Comparison of ENCODE assay signal across 20 cellular contexts in the genomic region with DNA sequence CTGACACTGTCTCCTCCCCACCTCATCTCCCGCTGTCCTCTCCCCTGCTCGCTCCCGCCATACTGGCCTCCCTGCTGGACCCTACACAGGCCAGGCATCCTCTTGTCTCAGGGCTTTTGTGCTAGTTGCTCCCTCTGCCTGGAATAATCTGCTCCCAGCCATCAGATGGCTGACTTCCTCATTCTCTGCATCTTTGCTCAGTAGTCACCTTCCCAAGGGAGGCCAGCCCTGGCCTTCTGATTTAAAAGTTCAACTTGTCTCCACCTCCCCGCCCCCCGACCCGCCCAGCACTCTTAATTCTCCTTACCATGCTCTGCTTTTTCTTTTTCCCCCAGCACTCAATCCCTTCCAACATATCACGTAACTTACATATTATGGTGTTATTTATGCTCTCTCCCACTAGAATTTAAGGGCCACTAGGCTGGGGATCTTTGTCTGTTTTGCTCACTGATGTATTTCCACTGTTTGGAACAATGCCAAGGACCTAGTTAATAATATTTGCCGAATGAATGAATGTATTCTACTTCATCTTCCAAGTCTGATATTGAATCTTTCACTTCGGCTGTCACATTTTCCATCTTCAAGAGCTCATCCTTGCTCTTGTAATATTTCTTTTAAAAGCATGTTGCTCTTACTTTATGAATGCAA.
DNase-seq lines count a peak whose midpoint lies in the region; ATAC-seq, FAIRE-seq and TF ChIP-seq lines count a peak whose summit lies in the region.
"Had no signal": no experiment of that assay in that cellular context is flagged by ENCODE, and none has a peak within 500 bp of the region (broad histone marks: within the 10 kb centered on the region; RNA-seq: fewer than 3 reads in every experiment).

No MANE protein-coding gene starts in this region.

- no peaks in the 10 kb centered on the region for H4K20me1 ChIP-seq in K562 (replicated peaks; ENCODE audit: control insufficient read depth, insufficient read depth, low read length)
- H4K20me1 ChIP-seq in neural progenitor cell (ENCODE audit: low read depth), result no peaks in the 10 kb centered on the region
- no peaks in the 10 kb centered on the region for H4K20me1 ChIP-seq in smooth muscle cell (ENCODE audit: low read depth)

- H3K4me1 ChIP-seq in HEK293 (ENCODE audit: control insufficient read depth, insufficient read depth, low read length) (no peaks in the 10 kb centered on the region), K562 (replicated peaks in 1 of 2; ENCODE audit: control insufficient read depth in 2 of 2, insufficient read depth in 2 of 2, low read length in 2 of 2) (no peaks in the 10 kb centered on the region; a peak in 1 of 5 replicates), neural progenitor cell (no peaks in the 10 kb centered on the region), smooth muscle cell (ENCODE audit: low read depth) (no peaks in the 10 kb centered on the region)
- H3K4me1 ChIP-seq: A549, BE2C had no signal

- FAIRE-seq in GM12891 (lab: Jason Lieb, UNC) (no peak), K562 (lab: Jason Lieb, UNC) (no peak)
- FAIRE-seq: A549, D721Med, G401.6, GM12892, H54, HepG2 had no signal

- no peak for TF ChIP-seq POLR2A in GM12891 (IDR thresholded peaks at IDR 0.05; ENCODE audit: low read depth, low read length)
- no peak for TF ChIP-seq POLR2A in K562 (conservative IDR thresholded peaks at IDR 0.05)

- no peak for TF ChIP-seq RAD21 in K562 (CRISPR knock-in tag; conservative IDR thresholded peaks at IDR 0.05 in 1 of 2, IDR thresholded peaks at IDR 0.05 in 1 of 2)

- peaks cover 2% of the 10 kb centered on the region for H3K27me3 Mint-ChIP-seq in neural progenitor cell (ENCODE audit: insufficient read depth, low read depth)
- H3K27me3 Mint-ChIP-seq: CD4-positive, alpha-beta memory T cell had no signal

- H3K9me3 Mint-ChIP-seq in neural progenitor cell, result peaks cover 3% of the 10 kb centered on the region

- no peak for TF ChIP-seq EP300 in K562 (IDR thresholded peaks at IDR 0.05; ENCODE audit: low read length)

- H3K36me3 ChIP-seq in HEK293 (ENCODE audit: control insufficient read depth in 2 of 2, insufficient read depth in 1 of 2, low read length in 2 of 2), result no peaks in the 10 kb centered on the region
- H3K36me3 ChIP-seq in K562 (ENCODE audit: control insufficient read depth, insufficient read depth, low read length), result no peaks in the 10 kb centered on the region
- no peaks in the 10 kb centered on the region for H3K36me3 ChIP-seq in neural progenitor cell
- no peaks in the 10 kb centered on the region for H3K36me3 ChIP-seq in smooth muscle cell (ENCODE audit: low read depth)
- H3K36me3 ChIP-seq: BE2C had no signal

- CTCF ChIA-PET in HEK293 (lab: Yijun Ruan, JAX), result interaction anchor here (0.6 to 1.0 kb wide), 3 partner anchors 9 to 92 kb away, joined by 3 to 4 read pairs (median 3); no protein-coding TSS in a partner anchor
- CTCF ChIA-PET in K562 (lab: Yijun Ruan, JAX; ENCODE audit: low intra/inter-chr PET ratio), result no interaction called here

- intact Hi-C loops in K562 (cut with micrococcal nuclease), result no loop called here

- POLR2A ChIA-PET in HEK293 (lab: Yijun Ruan, JAX) (no interaction called here), K562 (lab: Yijun Ruan, JAX) (no interaction called here)

- H2AFZ ChIP-seq in K562 (ENCODE audit: low read depth, low read length) (no peak overlapping the region), neural progenitor cell (replicated peaks) (no peak overlapping the region), smooth muscle cell (ENCODE audit: low read depth) (no peak overlapping the region)

- BruUV-seq in K562 (replicated peaks; lab: Mats Ljungman, UMichigan), result no TSS peak

- DNase-seq in GM12891 (ENCODE audit: insufficient read length, low spot score) (no peak), K562 (ENCODE audit: extremely low read depth in 1 of 4, low spot score in 3 of 4) (no peak), neural progenitor cell (ENCODE audit: low spot score) (peak; percentile 14), globus pallidus (ENCODE audit: low spot score) (no peak), smooth muscle cell (lab: John Stamatoyannopoulos, UW; ENCODE audit: unreplicated experiment) (no peak)
- DNase-seq: BE2C; CD4-positive, alpha-beta memory T cell; DMS153; DMS79 treated with DMSO at 0.1 percent for 48 hours; EL had no signal

- H3K9ac ChIP-seq in K562 (ENCODE audit: insufficient read depth in 1 of 2, low read depth in 2 of 2, low read length in 2 of 2) (no peak overlapping the region), neural progenitor cell (no peak overlapping the region), smooth muscle cell (ENCODE audit: low read depth) (no peak overlapping the region)

- TF ChIP-seq CTCF in HEK293 (tag by site-specific recombination; IDR thresholded peaks at IDR 0.05) (no peak), K562 (IDR thresholded peaks at IDR 0.05 in 2 of 3, conservative IDR thresholded peaks at IDR 0.05 in 1 of 3; ENCODE audit: insufficient read depth in 2 of 3, low read depth in 1 of 3, low read length in 3 of 3) (no peak), neural progenitor cell (IDR thresholded peaks at IDR 0.05) (no peak), smooth muscle cell (IDR thresholded peaks at IDR 0.05; ENCODE audit: borderline replicate concordance, insufficient read depth, poor library complexity, severe bottlenecking) (no peak)

- H3F3A ChIP-seq in neural progenitor cell (ENCODE audit: low read depth) (no peaks in the 10 kb centered on the region), smooth muscle cell (ENCODE audit: low read depth) (peaks cover 2% of the 10 kb centered on the region)

- in situ Hi-C loops in K562 (cut with MboI), result no loop called here

- H3K9me3 ChIP-seq in HEK293 (ENCODE audit: control insufficient read depth, insufficient read depth, low read depth, low read length) (no peaks in the 10 kb centered on the region), K562 (replicated peaks; ENCODE audit: control insufficient read depth, insufficient read depth, low read depth, low read length) (no peaks in the 10 kb centered on the region), neural progenitor cell (ENCODE audit: low read depth) (no peaks in the 10 kb centered on the region), smooth muscle cell (replicated peaks; ENCODE audit: low read depth) (no peaks in the 10 kb centered on the region)
- H3K9me3 ChIP-seq: A549, BE2C had no signal

- H3K4me3 Mint-ChIP-seq in neural progenitor cell, result no peak overlapping the region
- H3K4me3 Mint-ChIP-seq: CD4-positive, alpha-beta memory T cell had no signal

- H3K27ac Mint-ChIP-seq in neural progenitor cell, result no peak overlapping the region
- H3K27ac Mint-ChIP-seq: CD4-positive, alpha-beta memory T cell had no signal

- H3K4me3 ChIP-seq in HEK293 (ENCODE audit: low read depth, low read length), result no peak overlapping the region
- no peak overlapping the region for H3K4me3 ChIP-seq in K562
- no peak overlapping the region for H3K4me3 ChIP-seq in neural progenitor cell
- H3K4me3 ChIP-seq in smooth muscle cell, result no peak overlapping the region
- H3K4me3 ChIP-seq: A549 had no signal

- H3K9me1 ChIP-seq in K562 (ENCODE audit: control insufficient read depth, insufficient read depth, low read length), result no peaks in the 10 kb centered on the region

- H3K4me2 ChIP-seq in K562 (ENCODE audit: insufficient read depth, low read length) (no peak overlapping the region), neural progenitor cell (no peak overlapping the region), smooth muscle cell (no peak overlapping the region)
- H3K4me2 ChIP-seq: A549 had no signal

- H3K36me3 Mint-ChIP-seq in neural progenitor cell, result no peaks in the 10 kb centered on the region

- H3K4me1 Mint-ChIP-seq in neural progenitor cell, result no peaks in the 10 kb centered on the region
- H3K4me1 Mint-ChIP-seq: CD4-positive, alpha-beta memory T cell had no signal

- 91% methylated on average over 9 of the region's 9 CpGs for WGBS in K562 (ENCODE audit: insufficient coverage, low coverage, missing lambda C conversion rate)
- 85% methylated on average over 9 of the region's 9 CpGs for WGBS in smooth muscle cell (ENCODE audit: low lambda C conversion rate)

- no peak for ATAC-seq in K562
- ATAC-seq in HG03342 (IDR thresholded peaks at IDR 0.05; ENCODE audit: unreplicated experiment), result no peak
- ATAC-seq: A549, HCT116, HepG2 had no signal

- H3K27me3 ChIP-seq in K562 (ENCODE audit: control insufficient read depth in 2 of 2, insufficient read depth in 2 of 2, low read length in 2 of 2) (no peaks in the 10 kb centered on the region), neural progenitor cell (no peaks in the 10 kb centered on the region), smooth muscle cell (ENCODE audit: low read depth) (no peaks in the 10 kb centered on the region)
- H3K27me3 ChIP-seq: BE2C had no signal

- H3K27ac ChIP-seq in HEK293 (ENCODE audit: extremely low read depth, low read depth, low read length) (no peak overlapping the region), K562 (ENCODE audit: extremely low read depth, low read depth, low read length) (no peak overlapping the region), neural progenitor cell (no peak overlapping the region), smooth muscle cell (ENCODE audit: low read depth) (no peak overlapping the region)
- H3K27ac ChIP-seq: A549, C4-2B had no signal

- H3K79me2 ChIP-seq in K562 (ENCODE audit: control insufficient read depth, insufficient read depth, low read length) (no peaks in the 10 kb centered on the region), neural progenitor cell (ENCODE audit: low read depth) (no peaks in the 10 kb centered on the region), smooth muscle cell (ENCODE audit: low read depth) (no peaks in the 10 kb centered on the region)

TF ChIP-seq in GM12891, 5 proteins besides CTCF, POLR2A, EP300 and RAD21:
- TF ChIP-seq PAX5 (IDR thresholded peaks at IDR 0.05; ENCODE audit: insufficient read depth, low read length, severe bottlenecking) (no peak), SPI1 (IDR thresholded peaks at IDR 0.05; ENCODE audit: low read depth, low read length) (peak; percentile 15; the same call in 1 of the 2 replicates)

TF ChIP-seq in HEK293, 187 proteins besides CTCF, POLR2A, EP300 and RAD21:
- peak; percentile 86 for TF ChIP-seq RBAK (tag by site-specific recombination; IDR thresholded peaks at IDR 0.05)
- TF ChIP-seq ZNF624 (tag by site-specific recombination; IDR thresholded peaks at IDR 0.05), result no peak
- TF ChIP-seq ZNF548 (tag by site-specific recombination; IDR thresholded peaks at IDR 0.05), result no peak

TF ChIP-seq in K562, 482 proteins besides CTCF, POLR2A, EP300 and RAD21:
- TF ChIP-seq SPI1 (IDR thresholded peaks at IDR 0.05; ENCODE audit: borderline replicate concordance, low read depth, low read length) (peak; percentile 78; the same call in 1 of the 2 replicates), NFIC (IDR thresholded peaks at IDR 0.05) (peak; percentile 84), PHB2 (IDR thresholded peaks at IDR 0.05; ENCODE audit: low read depth) (no peak)
